In the genomic region with DNA sequence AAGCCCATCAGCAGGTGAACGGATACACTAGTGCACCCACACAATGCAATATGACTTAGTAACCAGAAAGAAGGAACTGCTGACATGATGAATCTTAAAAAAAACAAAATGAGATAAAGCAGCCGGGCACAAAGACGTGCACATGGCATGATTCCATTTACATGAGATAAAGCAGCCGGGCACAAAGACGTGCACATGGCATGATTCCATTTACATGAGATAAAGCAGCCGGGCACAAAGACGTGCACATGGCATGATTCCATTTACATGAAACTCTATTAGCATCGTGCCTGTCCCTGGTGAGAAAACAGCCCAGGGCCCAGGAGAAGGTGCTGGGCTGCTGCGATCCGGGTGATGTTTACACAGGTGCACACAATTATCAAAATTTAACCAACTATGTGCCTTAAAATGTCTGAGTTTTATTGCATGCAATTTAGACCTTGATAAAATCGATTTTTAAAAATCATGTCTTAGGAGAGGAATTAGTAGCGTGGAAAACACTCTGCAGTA, we compare ENCODE assay signal across 1 cellular context.
TF ChIP-seq lines count a peak whose summit lies in the region.

No MANE protein-coding gene starts in this region.

TF ChIP-seq in GM12878, 131 proteins besides CTCF, POLR2A, EP300 and RAD21:
- TF ChIP-seq SPI1 (IDR thresholded peaks at IDR 0.05; ENCODE audit: borderline replicate concordance, insufficient read depth, low read depth, low read length): peak; percentile 17; the same call in 1 of the 2 replicates
